37 cellular contexts compared by ENCODE assay signal in the genomic region with DNA sequence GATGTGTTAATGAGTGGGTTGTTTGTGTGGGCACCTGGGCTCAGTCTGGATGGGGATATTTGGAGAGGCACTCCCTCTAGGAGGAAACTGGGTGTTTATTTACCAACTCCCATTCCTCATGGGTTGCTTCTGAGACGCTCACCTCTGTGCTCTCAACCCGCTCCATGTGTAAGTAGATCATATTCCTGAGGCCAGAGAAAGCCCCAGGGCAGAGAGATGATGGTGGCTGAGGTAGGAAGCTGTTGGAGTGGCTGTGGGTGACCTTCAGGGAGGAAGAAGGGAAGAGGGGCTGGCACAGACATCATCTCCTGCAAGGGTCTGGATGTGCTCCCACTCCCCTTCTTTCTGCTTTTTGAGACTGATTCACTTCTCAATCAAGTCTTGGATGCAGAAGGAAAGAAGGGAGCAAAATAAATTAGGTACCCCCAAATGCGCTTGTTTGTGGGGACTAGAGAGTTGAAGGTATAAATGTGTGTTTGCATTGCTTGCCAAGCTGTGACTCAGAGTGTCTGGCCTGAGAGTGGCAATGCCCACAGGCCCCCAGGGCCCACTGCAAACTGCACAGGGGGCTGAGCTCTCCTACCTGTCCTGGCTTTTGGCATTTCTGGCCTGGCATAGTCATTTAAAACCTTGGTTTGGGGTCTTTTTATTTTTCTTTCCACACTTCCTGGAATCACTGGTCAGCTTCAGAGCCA. TPM values are rescaled to one million over a fixed set of nuclear protein-coding genes. Genes with fewer than 3 reads are reported as not detected.
"Had no signal": no experiment of that assay in that cellular context is flagged by ENCODE, and none has a peak within 500 bp of the region (broad histone marks: within the 10 kb centered on the region; RNA-seq: fewer than 3 reads in every experiment).

No MANE protein-coding gene starts in this region.

- DNase-seq: activated B cell treated with CpG ODN at 0.5 μM for 24 hours; activated CD4-positive, alpha-beta T cell treated with anti-CD3 and anti-CD28 coated beads, Interleukin-2, amount 50 U/mL, for 1 hour; activated naive CD4-positive, alpha-beta T cell treated with Interleukin-2 at 50 U/mL for 16 hours; activated naive CD8-positive, alpha-beta T cell treated with anti-CD3 and anti-CD28 coated beads for 36 hours; activated T-cell treated with anti-CD3 and anti-CD28 coated beads for 4 hours; activated T-cell treated with anti-CD3 and anti-CD28 coated beads, Interleukin-2, amount 50 U/mL, for 72 hours; adrenal gland; dorsolateral prefrontal cortex; effector memory CD4-positive, alpha-beta T cell; erythroblast; gastrocnemius medialis; glutamatergic neuron; left ventricle myocardium superior; naive B cell; retina; small intestine; stimulated activated CD4-positive, alpha-beta T cell treated with anti-CD3 and anti-CD28 coated beads, Interleukin-4, amount 100 ng/mL, for 24 hours; stimulated activated naive CD8-positive, alpha-beta T cell treated with anti-CD3 and anti-CD28 coated beads, Interleukin-15, amount 100 ng/mL, for 72 hours; substantia nigra; T-helper 1 cell; thyroid gland had no signal

- H3K27ac Mint-ChIP-seq: activated B cell treated with CpG ODN at 0.5 μM for 24 hours; activated naive CD8-positive, alpha-beta T cell treated with anti-CD3 and anti-CD28 coated beads for 36 hours; activated T-cell treated with anti-CD3 and anti-CD28 coated beads, Interleukin-2, amount 50 U/mL, for 72 hours; mesothelial cell of epicardium; progenitor cell of endocrine pancreas; stimulated activated effector memory CD8-positive, alpha-beta T cell treated with anti-CD3 and anti-CD28 coated beads, Interleukin-12 subunit alpha, Interleukin-12 subunit beta, amount 100 ng/mL, for 72 hours; T-helper 2 cell treated with Interferon-gamma antibody and Interleukin-4, amounts not matched to agents 5 μg/mL and 100 μg/mL, for 36 hours had no signal

- H3K9me3 Mint-ChIP-seq: activated B cell treated with CpG ODN at 0.5 μM for 24 hours; activated naive CD8-positive, alpha-beta T cell treated with anti-CD3 and anti-CD28 coated beads for 36 hours; activated T-cell treated with anti-CD3 and anti-CD28 coated beads, Interleukin-2, amount 50 U/mL, for 72 hours; stimulated activated naive CD8-positive, alpha-beta T cell treated with anti-CD3 and anti-CD28 coated beads, Interleukin-15, amount 100 ng/mL, for 72 hours; T-helper 2 cell treated with Interferon-gamma antibody and Interleukin-4, amounts not matched to agents 5 μg/mL and 100 μg/mL, for 36 hours had no signal

- ATAC-seq: activated T-cell treated with anti-CD3 and anti-CD28 coated beads, Interleukin-2, amount 50 U/mL, for 72 hours; sciatic nerve; stimulated activated effector memory CD8-positive, alpha-beta T cell treated with anti-CD3 and anti-CD28 coated beads, Interleukin-12 subunit alpha, Interleukin-12 subunit beta, amount 100 ng/mL, for 72 hours; stimulated activated naive CD8-positive, alpha-beta T cell treated with anti-CD3 and anti-CD28 coated beads, Interleukin-15, amount 100 ng/mL, for 72 hours had no signal

- H3K27ac ChIP-seq: adrenal gland, ascending aorta, coronary artery, dorsolateral prefrontal cortex, gastrocnemius medialis, neutrophil, thyroid gland, upper lobe of left lung had no signal

- H3K27me3 Mint-ChIP-seq: activated naive CD8-positive, alpha-beta T cell treated with anti-CD3 and anti-CD28 coated beads for 36 hours; stimulated activated naive CD8-positive, alpha-beta T cell treated with anti-CD3 and anti-CD28 coated beads, Interleukin-15, amount 100 ng/mL, for 72 hours had no signal

- FAIRE-seq: islet of Langerhans, small intestine had no signal

- H3K4me3 Mint-ChIP-seq: activated B cell treated with CpG ODN at 0.5 μM for 24 hours; activated naive CD8-positive, alpha-beta T cell treated with anti-CD3 and anti-CD28 coated beads for 36 hours; activated T-cell treated with anti-CD3 and anti-CD28 coated beads, Interleukin-2, amount 50 U/mL, for 72 hours; brain; mesothelial cell of epicardium; stimulated activated effector memory CD8-positive, alpha-beta T cell treated with anti-CD3 and anti-CD28 coated beads, Interleukin-12 subunit alpha, Interleukin-12 subunit beta, amount 100 ng/mL, for 72 hours; stimulated activated naive CD8-positive, alpha-beta T cell treated with anti-CD3 and anti-CD28 coated beads, Interleukin-15, amount 100 ng/mL, for 72 hours; T-helper 2 cell treated with Interferon-gamma antibody and Interleukin-4, amounts not matched to agents 5 μg/mL and 100 μg/mL, for 36 hours had no signal

- H3K4me1 Mint-ChIP-seq: activated B cell treated with CpG ODN at 0.5 μM for 24 hours; activated naive CD8-positive, alpha-beta T cell treated with anti-CD3 and anti-CD28 coated beads for 36 hours; naive B cell; stimulated activated effector memory CD8-positive, alpha-beta T cell treated with anti-CD3 and anti-CD28 coated beads, Interleukin-12 subunit alpha, Interleukin-12 subunit beta, amount 100 ng/mL, for 72 hours; stimulated activated naive CD8-positive, alpha-beta T cell treated with anti-CD3 and anti-CD28 coated beads, Interleukin-15, amount 100 ng/mL, for 72 hours had no signal

- H3K4me1 ChIP-seq: adrenal gland, ascending aorta, thyroid gland, vagina had no signal

- H3K27me3 ChIP-seq: adrenal gland, ascending aorta, gastrocnemius medialis, neutrophil, thyroid gland, upper lobe of left lung, vagina had no signal

- H3K9me3 ChIP-seq: adrenal gland, ascending aorta, gastrocnemius medialis, neutrophil, thyroid gland, upper lobe of left lung, vagina had no signal

- H3K4me3 ChIP-seq: adrenal gland, ascending aorta, coronary artery, dorsolateral prefrontal cortex, gastrocnemius medialis, thyroid gland, upper lobe of left lung, vagina had no signal

- H3K36me3 Mint-ChIP-seq: activated naive CD8-positive, alpha-beta T cell treated with anti-CD3 and anti-CD28 coated beads for 36 hours; brain; mesothelial cell of epicardium; naive B cell; stimulated activated effector memory CD8-positive, alpha-beta T cell treated with anti-CD3 and anti-CD28 coated beads, Interleukin-12 subunit alpha, Interleukin-12 subunit beta, amount 100 ng/mL, for 72 hours had no signal

- H3K36me3 ChIP-seq: adrenal gland, ascending aorta, gastrocnemius medialis, neutrophil, thyroid gland, upper lobe of left lung, vagina had no signal

RNA-seq across cellular contexts. Expression of gene TNP1, which starts 57.2 kb away (rescaled TPM):
- total RNA-seq: activated B cell treated with CpG ODN at 0.5 μM for 24 hours; activated naive CD8-positive, alpha-beta T cell treated with anti-CD3 and anti-CD28 coated beads for 36 hours; activated T-cell treated with anti-CD3 and anti-CD28 coated beads, Interleukin-2, amount 50 U/mL, for 72 hours; adrenal gland; ascending aorta; cardiac septum; cerebellum; dorsolateral prefrontal cortex; gastrocnemius medialis; left ventricle myocardium superior; lung microvascular endothelial cell; mesothelial cell of epicardium; osteocyte; sciatic nerve; upper lobe of left lung; vagina had no signal
- polyA plus RNA-seq: adrenal gland, small intestine had no signal
